ENCODE assay signal across 19 cellular contexts in the genomic region with DNA sequence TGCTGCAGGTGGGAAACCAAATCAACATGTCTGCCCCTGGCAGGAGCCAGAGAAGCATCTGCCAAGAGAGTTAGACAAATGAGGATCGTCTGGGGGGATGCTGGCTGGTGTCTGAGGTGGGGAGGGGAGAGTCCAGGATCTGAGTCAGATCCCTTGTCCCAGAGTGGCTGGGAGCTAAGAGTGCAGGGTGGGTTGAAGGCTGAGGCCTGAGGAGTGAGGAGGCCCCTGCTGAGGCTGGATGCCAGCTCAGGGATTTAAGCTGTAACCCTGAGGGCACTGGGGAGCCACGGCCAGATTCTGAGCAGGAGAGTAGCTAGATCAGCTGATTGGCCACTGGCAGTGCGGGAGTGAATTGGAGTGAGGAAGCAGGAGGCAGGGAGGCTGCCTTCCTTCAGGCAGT.
DNase-seq lines count a peak whose midpoint lies in the region; FAIRE-seq and TF ChIP-seq lines count a peak whose summit lies in the region.
"Had no signal": no experiment of that assay in that cellular context is flagged by ENCODE, and none has a peak within 500 bp of the region (broad histone marks: within the 10 kb centered on the region; RNA-seq: fewer than 3 reads in every experiment).

No MANE protein-coding gene starts in this region.

- H3K9me3 Mint-ChIP-seq in brain: no peaks in the 10 kb centered on the region
- no peaks in the 10 kb centered on the region for H3K9me3 Mint-ChIP-seq in neural crest cell
- H3K9me3 Mint-ChIP-seq: activated CD4-positive, alpha-beta T cell treated with anti-CD3 and anti-CD28 coated beads, Interleukin-2, amount 10 ng/mL, durations not matched to agents 7 days and 5 days; stimulated activated naive CD8-positive, alpha-beta T cell treated with anti-CD3 and anti-CD28 coated beads, Interleukin-15, amount 100 ng/mL, for 72 hours had no signal

- no peak overlapping the region for H3K4me3 ChIP-seq in suprapubic skin
- H3K4me3 ChIP-seq: heart left ventricle, K562, vagina had no signal

- H3K27me3 ChIP-seq in suprapubic skin: no peaks in the 10 kb centered on the region
- H3K27me3 ChIP-seq: heart left ventricle, vagina had no signal

- no peak for TF ChIP-seq POLR2A in suprapubic skin (IDR thresholded peaks at IDR 0.05)

- peak overlapping the region; percentile 71 to 96 (median 90) for H3K27ac Mint-ChIP-seq in brain
- H3K27ac Mint-ChIP-seq in neural crest cell (ENCODE audit: unreplicated experiment): no peak overlapping the region
- H3K27ac Mint-ChIP-seq: activated CD4-positive, alpha-beta T cell treated with anti-CD3 and anti-CD28 coated beads, Interleukin-2, amount 10 ng/mL, durations not matched to agents 7 days and 5 days; CD4-positive, CD25-positive, alpha-beta regulatory T cell; immature natural killer cell; stimulated activated naive CD8-positive, alpha-beta T cell treated with anti-CD3 and anti-CD28 coated beads, Interleukin-15, amount 100 ng/mL, for 72 hours had no signal

- peaks cover 44% of the 10 kb centered on the region for H3K4me1 ChIP-seq in suprapubic skin

- H3K9me3 ChIP-seq in suprapubic skin: no peaks in the 10 kb centered on the region
- H3K9me3 ChIP-seq: heart left ventricle, vagina had no signal

- 51% methylated on average over 3 of the region's 3 CpGs for WGBS in suprapubic skin

- no peak for TF ChIP-seq EP300 in suprapubic skin (IDR thresholded peaks at IDR 0.05)

- H3K4me3 Mint-ChIP-seq in brain (peak overlapping the region in 3 of 5 experiments; percentile 1 to 15 (median 9)), neural crest cell (peak overlapping the region; percentile 58)
- H3K4me3 Mint-ChIP-seq: activated CD4-positive, alpha-beta T cell treated with anti-CD3 and anti-CD28 coated beads, Interleukin-2, amount 10 ng/mL, durations not matched to agents 7 days and 5 days; CD4-positive, CD25-positive, alpha-beta regulatory T cell; immature natural killer cell; stimulated activated naive CD8-positive, alpha-beta T cell treated with anti-CD3 and anti-CD28 coated beads, Interleukin-15, amount 100 ng/mL, for 72 hours had no signal

- no peak for FAIRE-seq in RCC 7860 (lab: Jason Lieb, UNC)
- FAIRE-seq: K562 had no signal

- TF ChIP-seq CTCF in brain (conservative IDR thresholded peaks at IDR 0.05) (no peak), neural crest cell (conservative IDR thresholded peaks at IDR 0.05) (no peak), suprapubic skin (IDR thresholded peaks at IDR 0.05) (no peak)

- H3K27me3 Mint-ChIP-seq in brain: no peaks in the 10 kb centered on the region
- no peaks in the 10 kb centered on the region for H3K27me3 Mint-ChIP-seq in neural crest cell (ENCODE audit: low read depth)

- peaks cover 2% of the 10 kb centered on the region for H3K36me3 Mint-ChIP-seq in brain
- no peaks in the 10 kb centered on the region for H3K36me3 Mint-ChIP-seq in neural crest cell (ENCODE audit: low read depth)
- H3K36me3 Mint-ChIP-seq: CD4-positive, CD25-positive, alpha-beta regulatory T cell; immature natural killer cell had no signal

- H3K4me1 Mint-ChIP-seq in brain (peaks cover 75% of the 10 kb centered on the region), neural crest cell (peaks cover 65% of the 10 kb centered on the region)
- H3K4me1 Mint-ChIP-seq: activated CD4-positive, alpha-beta T cell treated with anti-CD3 and anti-CD28 coated beads, Interleukin-2, amount 10 ng/mL, durations not matched to agents 7 days and 5 days; CD4-positive, CD25-positive, alpha-beta regulatory T cell; immature natural killer cell; stimulated activated naive CD8-positive, alpha-beta T cell treated with anti-CD3 and anti-CD28 coated beads, Interleukin-15, amount 100 ng/mL, for 72 hours had no signal

- H3K27ac ChIP-seq in suprapubic skin: no peak overlapping the region
- H3K27ac ChIP-seq: vagina had no signal

- no peaks in the 10 kb centered on the region for H3K36me3 ChIP-seq in suprapubic skin
- H3K36me3 ChIP-seq: heart left ventricle, vagina had no signal

- DNase-seq in A172 (ENCODE audit: low spot score): peak; percentile 4
- peak; percentile 44 for DNase-seq in HT1080 (ENCODE audit: low read depth)
- no peak for DNase-seq in neural crest cell (ENCODE audit: low read depth, low spot score)
- no peak for DNase-seq in suprapubic skin (ENCODE audit: low spot score in 2 of 2)
- no peak for DNase-seq in NCI-H2171 treated with DMSO at 0.1 percent for 48 hours (lab: John Stamatoyannopoulos, UW)
- no peak for DNase-seq in NCI-H748 treated with DMSO at 0.1 percent for 48 hours (lab: John Stamatoyannopoulos, UW)
- no peak for DNase-seq in RCC 7860 (ENCODE audit: low spot score)
- DNase-seq: ACHN; activated CD4-positive, alpha-beta T cell treated with anti-CD3 and anti-CD28 coated beads, Interleukin-2, amount 10 ng/mL, durations not matched to agents 7 days and 5 days; CD4-positive, CD25-positive, alpha-beta regulatory T cell; cerebellar nuclear complex; DMS153; immature natural killer cell; NCI-H1930; stimulated activated naive CD8-positive, alpha-beta T cell treated with anti-CD3 and anti-CD28 coated beads, Interleukin-15, amount 100 ng/mL, for 72 hours had no signal

Comparison
In these comparisons a context has a peak if more than half of its experiments do, and no peak if none do; other contexts are left out.
1. DNase-seq: peak in A172 (single experiment) and HT1080 (single experiment); none in neural crest cell (single experiment), suprapubic skin (0 of 2), NCI-H2171 treated with DMSO at 0.1 percent for 48 hours (single experiment), NCI-H748 treated with DMSO at 0.1 percent for 48 hours (single experiment) and RCC 7860 (single experiment).